ENCODE assay signal across 12 cellular contexts in genomic region chrX:47247206-47247998, GRCh38. TPM values are rescaled to one million over a fixed set of nuclear protein-coding genes. Genes with fewer than 3 reads are reported as not detected.
DNase-seq lines count a peak whose midpoint lies in the region; ATAC-seq and TF ChIP-seq lines count a peak whose summit lies in the region.
"Had no signal": no experiment of that assay in that cellular context is flagged by ENCODE, and none has a peak within 500 bp of the region (broad histone marks: within the 10 kb centered on the region; RNA-seq: fewer than 3 reads in every experiment).

No MANE protein-coding gene starts in this region.

- H3K27ac ChIP-seq in IMR-90 (ENCODE audit: insufficient read depth, low read length): no peak overlapping the region
- no peak overlapping the region for H3K27ac ChIP-seq in neural progenitor cell
- H3K27ac ChIP-seq: thoracic aorta had no signal

- H3K9ac ChIP-seq in IMR-90 (ENCODE audit: low read depth, low read length) (no peak overlapping the region), neural progenitor cell (no peak overlapping the region)

- ATAC-seq in IMR-90 (ENCODE audit: low read depth) (peak; percentile 51; the same call in 1 of the 2 replicates), GM18511 (IDR thresholded peaks at IDR 0.05; ENCODE audit: unreplicated experiment) (no peak), GM21447 (IDR thresholded peaks at IDR 0.05; ENCODE audit: unreplicated experiment) (no peak)

- H3K14ac ChIP-seq in IMR-90 (replicated peaks; ENCODE audit: low read depth, low read length): no peak overlapping the region

- intact Hi-C loops in IMR-90 (cut with micrococcal nuclease): no loop called here

- H3K79me1 ChIP-seq in IMR-90 (ENCODE audit: low read depth in 1 of 2, low read length in 2 of 2): peaks cover 0 to 2% of the 10 kb centered on the region in 2 experiments; a peak in 1 of 4 replicates

- no peak overlapping the region for H4K5ac ChIP-seq in IMR-90 (ENCODE audit: low read depth, low read length)

- no peak overlapping the region for H3K18ac ChIP-seq in IMR-90 (ENCODE audit: low read depth, low read length)

- peak; percentile 9 for DNase-seq in activated CD4-positive, alpha-beta T cell treated with anti-CD3 and anti-CD28 coated beads for 48 hours
- DNase-seq in activated CD4-positive, alpha-beta T cell treated with anti-CD3 and anti-CD28 coated beads, Interleukin-2, amount 50 U/mL, for 1 hour: no peak
- DNase-seq in IMR-90: peak; percentile 76
- peak; percentile 80 for DNase-seq in astrocyte of the spinal cord (ENCODE audit: low read depth, low spot score)
- DNase-seq in neural progenitor cell (ENCODE audit: low spot score): no peak
- no peak for DNase-seq in iPS-NIHi11 (ENCODE audit: low spot score)
- DNase-seq: DMS153, KBM-7, mesendoderm had no signal

- H2BK5ac ChIP-seq in IMR-90 (ENCODE audit: low read depth, low read length, poor library complexity, severe bottlenecking): no peak overlapping the region

- TF ChIP-seq POLR2A in IMR-90 (IDR thresholded peaks at IDR 0.05; ENCODE audit: low read depth, low read length): no peak

- in situ Hi-C loops in IMR-90 (cut with MboI; ENCODE audit: low sequenced_read_pairs) (no loop called here), astrocyte of the spinal cord (cut with HindIII; ENCODE audit: low sequenced_read_pairs) (no loop called here)

- H3F3A ChIP-seq in neural progenitor cell (ENCODE audit: low read depth): peaks cover 11% of the 10 kb centered on the region

- no peak overlapping the region for H2AK5ac ChIP-seq in IMR-90 (ENCODE audit: low read depth, low read length)

- H4K20me1 ChIP-seq in IMR-90 (ENCODE audit: insufficient read depth, low read length): no peaks in the 10 kb centered on the region; the same call in none of the 2 replicates
- H4K20me1 ChIP-seq in neural progenitor cell (ENCODE audit: low read depth): no peaks in the 10 kb centered on the region

- TF ChIP-seq CTCF in IMR-90 (conservative IDR thresholded peaks at IDR 0.05; ENCODE audit: low read depth, low read length) (no peak), astrocyte of the spinal cord (IDR thresholded peaks at IDR 0.05; ENCODE audit: low read depth, low read length) (no peak), neural progenitor cell (IDR thresholded peaks at IDR 0.05) (no peak)

- H3K4me1 ChIP-seq in IMR-90 (ENCODE audit: control insufficient read depth, insufficient read depth, low read length) (no peaks in the 10 kb centered on the region), neural progenitor cell (no peaks in the 10 kb centered on the region)

- WGBS in IMR-90 (ENCODE audit: extremely low coverage in 2 of 2, insufficient read length in 1 of 2), 2 experiments: 73% methylated on average over 2 of the region's 23 CpGs; no CpG with 5 or more reads in 1 of the 2 experiments

- no peak for TF ChIP-seq RAD21 in IMR-90 (IDR thresholded peaks at IDR 0.05; ENCODE audit: low read length)

- no peak overlapping the region for H2BK20ac ChIP-seq in IMR-90 (ENCODE audit: low read depth, low read length)

- H4K91ac ChIP-seq in IMR-90 (ENCODE audit: insufficient read depth, low read depth, low read length): no peak overlapping the region

- H2AK9ac ChIP-seq in IMR-90 (replicated peaks; ENCODE audit: low read depth, low read length, poor library complexity): peak overlapping the region; percentile 28

- no peak overlapping the region for H3K4me3 Mint-ChIP-seq in neural progenitor cell

- no peaks in the 10 kb centered on the region for H3K79me2 ChIP-seq in neural progenitor cell (ENCODE audit: low read depth)

- peaks cover 27% of the 10 kb centered on the region for H3K36me3 ChIP-seq in IMR-90 (ENCODE audit: control insufficient read depth, insufficient read depth, low read length)
- H3K36me3 ChIP-seq in neural progenitor cell: no peaks in the 10 kb centered on the region

- H3K27me3 ChIP-seq in IMR-90 (ENCODE audit: control insufficient read depth, insufficient read depth, low read length): peaks cover 17% of the 10 kb centered on the region
- no peaks in the 10 kb centered on the region for H3K27me3 ChIP-seq in neural progenitor cell

- H4K8ac ChIP-seq in IMR-90 (ENCODE audit: low read depth in 2 of 2, low read length in 2 of 2): no peak overlapping the region

- H3K9me1 ChIP-seq in IMR-90 (ENCODE audit: insufficient read depth, low read length): no peaks in the 10 kb centered on the region

- no peaks in the 10 kb centered on the region for H3K9me3 Mint-ChIP-seq in neural progenitor cell

- dilution Hi-C loops in IMR-90 (cut with HindIII; ENCODE audit: low sequenced_read_pairs, unreplicated experiment): no loop called here

- no peak overlapping the region for H3K23ac ChIP-seq in IMR-90 (ENCODE audit: low read depth, low read length)

- BruUV-seq in IMR-90 (replicated peaks; lab: Mats Ljungman, UMichigan): TSS peak; percentile 88

- H3K4me2 ChIP-seq in IMR-90 (ENCODE audit: low read depth, low read length) (no peak overlapping the region), neural progenitor cell (no peak overlapping the region)

- peaks cover 5% of the 10 kb centered on the region for H3K4me1 Mint-ChIP-seq in neural progenitor cell

- H3K27me3 Mint-ChIP-seq in neural progenitor cell (ENCODE audit: insufficient read depth, low read depth): peaks cover 12% of the 10 kb centered on the region

- no peak overlapping the region for H2BK15ac ChIP-seq in IMR-90 (ENCODE audit: low read depth, low read length)

- no peaks in the 10 kb centered on the region; the same call in 1 of the 2 replicates for H3K9me3 ChIP-seq in IMR-90 (ENCODE audit: control insufficient read depth, insufficient read depth, low read length)
- H3K9me3 ChIP-seq in neural progenitor cell (ENCODE audit: low read depth): no peaks in the 10 kb centered on the region
- H3K9me3 ChIP-seq: thoracic aorta had no signal

- no peak overlapping the region for H2BK120ac ChIP-seq in IMR-90 (ENCODE audit: low read depth, low read length)

- no peak overlapping the region for H3K56ac ChIP-seq in IMR-90 (ENCODE audit: extremely low read depth, insufficient read depth, low read length)

- H3K36me3 Mint-ChIP-seq in neural progenitor cell: peaks cover 38% of the 10 kb centered on the region

- no peak overlapping the region for H3K4ac ChIP-seq in IMR-90 (ENCODE audit: low read depth, low read length)

- CTCF ChIA-PET in IMR-90 (lab: Yijun Ruan, JAX): interaction anchor here (0.6 kb wide), 1 partner anchor 114 kb away, joined by 3 read pairs; no protein-coding TSS in a partner anchor

- POLR2A ChIA-PET in IMR-90 (lab: Charles Lee; ENCODE audit: unreplicated experiment): no interaction called here

- H2AFZ ChIP-seq in IMR-90 (replicated peaks; ENCODE audit: low read length, poor library complexity) (no peak overlapping the region), neural progenitor cell (replicated peaks) (no peak overlapping the region)

- H3K27ac Mint-ChIP-seq in neural progenitor cell: peak overlapping the region; percentile 64

- H3K4me3 ChIP-seq in IMR-90 (ENCODE audit: insufficient read depth, low read depth, low read length): no peak overlapping the region
- H3K4me3 ChIP-seq in astrocyte of the spinal cord (ENCODE audit: low read depth, low read length): no peak overlapping the region
- H3K4me3 ChIP-seq in neural progenitor cell: no peak overlapping the region
- H3K4me3 ChIP-seq: thoracic aorta had no signal

TF ChIP-seq in IMR-90, 13 proteins besides CTCF, POLR2A, EP300 and RAD21 (continues in another document):
- TF ChIP-seq BHLHE40 (IDR thresholded peaks at IDR 0.05; ENCODE audit: low read depth, low read length) (no peak), CHD1 (IDR thresholded peaks at IDR 0.05; ENCODE audit: low read depth, low read length) (no peak), MAFK (IDR thresholded peaks at IDR 0.05; ENCODE audit: low read depth, low read length) (no peak), MXI1 (IDR thresholded peaks at IDR 0.05; ENCODE audit: borderline replicate concordance, low read depth, low read length) (no peak), ELK1 (IDR thresholded peaks at IDR 0.05; ENCODE audit: borderline replicate concordance, low read depth, low read length) (no peak), MAZ (IDR thresholded peaks at IDR 0.05; ENCODE audit: borderline replicate concordance, low read depth, low read length) (no peak), NFE2L2 (IDR thresholded peaks at IDR 0.05; ENCODE audit: low read depth, low read length) (no peak), CEBPB (IDR thresholded peaks at IDR 0.05; ENCODE audit: low read depth, low read length) (no peak)
- TF ChIP-seq, protein P1, sequence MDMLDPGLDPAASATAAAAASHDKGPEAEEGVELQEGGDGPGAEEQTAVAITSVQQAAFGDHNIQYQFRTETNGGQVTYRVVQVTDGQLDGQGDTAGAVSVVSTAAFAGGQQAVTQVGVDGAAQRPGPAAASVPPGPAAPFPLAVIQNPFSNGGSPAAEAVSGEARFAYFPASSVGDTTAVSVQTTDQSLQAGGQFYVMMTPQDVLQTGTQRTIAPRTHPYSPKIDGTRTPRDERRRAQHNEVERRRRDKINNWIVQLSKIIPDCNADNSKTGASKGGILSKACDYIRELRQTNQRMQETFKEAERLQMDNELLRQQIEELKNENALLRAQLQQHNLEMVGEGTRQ (IDR thresholded peaks at IDR 0.05; ENCODE audit: low read depth, low read length): no peak

RNA-seq across cellular contexts. Expression of gene USP11, which starts 14.6 kb away (rescaled TPM):
- total RNA-seq in IMR-90 (2012; rRNA removed): 50.5 and 59.7 TPM in 2 replicates
- 33.0 and 33.5 TPM in 2 replicates for polyA plus RNA-seq in IMR-90 (2012; rRNA removed)
- polyA plus RNA-seq in IMR-90 (2012; cell fraction: cytosol; rRNA removed): 18.8 and 25.3 TPM in 2 replicates
- 110 and 113 TPM in 2 replicates for polyA plus RNA-seq in IMR-90 (2012; cell fraction: nucleus; rRNA removed; ENCODE audit: low replicate concordance)
- total RNA-seq in neural progenitor cell (ENCODE audit: low replicate concordance): 106 and 158 TPM in 2 replicates

RNA-seq across cellular contexts. Expression of gene CDK16, which starts 28.9 kb away (rescaled TPM):
- total RNA-seq in IMR-90 (2012; rRNA removed): 69.4 and 85.3 TPM in 2 replicates
- polyA plus RNA-seq in IMR-90 (2012; rRNA removed): 106 and 116 TPM in 2 replicates
- 72.0 and 131 TPM in 2 replicates for polyA plus RNA-seq in IMR-90 (2012; cell fraction: cytosol; rRNA removed)
- 187 and 297 TPM in 2 replicates for polyA plus RNA-seq in IMR-90 (2012; cell fraction: nucleus; rRNA removed; ENCODE audit: low replicate concordance)
- total RNA-seq in neural progenitor cell (ENCODE audit: low replicate concordance): 166 and 248 TPM in 2 replicates

RNA-seq across cellular contexts. Expression of gene UBA1, which starts 53.8 kb away (rescaled TPM):
- total RNA-seq in IMR-90 (2012; rRNA removed): 256 and 299 TPM in 2 replicates
- 343 and 366 TPM in 2 replicates for polyA plus RNA-seq in IMR-90 (2012; rRNA removed)
- polyA plus RNA-seq in IMR-90 (2012; cell fraction: cytosol; rRNA removed): 253 and 341 TPM in 2 replicates
- 285 and 480 TPM in 2 replicates for polyA plus RNA-seq in IMR-90 (2012; cell fraction: nucleus; rRNA removed; ENCODE audit: low replicate concordance)
- total RNA-seq in neural progenitor cell (ENCODE audit: low replicate concordance): 291 and 537 TPM in 2 replicates

Comparison
In these comparisons a context has a peak if more than half of its experiments do, and no peak if none do; other contexts are left out.
1. DNase-seq: peak in activated CD4-positive, alpha-beta T cell treated with anti-CD3 and anti-CD28 coated beads for 48 hours (single experiment), IMR-90 (single experiment) and astrocyte of the spinal cord (single experiment); none in activated CD4-positive, alpha-beta T cell treated with anti-CD3 and anti-CD28 coated beads, Interleukin-2, amount 50 U/mL, for 1 hour (single experiment), neural progenitor cell (single experiment) and iPS-NIHi11 (single experiment).